Comparison of ENCODE assay signal across 20 cellular contexts in genomic region chr5:153404747-153405146, GRCh38.
DNase-seq lines count a peak whose midpoint lies in the region; ATAC-seq and FAIRE-seq lines count a peak whose summit lies in the region.
"Had no signal": no experiment of that assay in that cellular context is flagged by ENCODE, and none has a peak within 500 bp of the region (broad histone marks: within the 10 kb centered on the region; RNA-seq: fewer than 3 reads in every experiment).

No MANE protein-coding gene starts in this region.

- DNase-seq in H7 (peak; percentile 10), NCI-H82 treated with DMSO at 0.1 percent for 48 hours (lab: John Stamatoyannopoulos, UW; ENCODE audit: unreplicated experiment) (peak; percentile 15), iPS-NIHi7 (ENCODE audit: extremely low spot score) (peak; percentile 18), retina (peak; percentile 56), GM19239 (ENCODE audit: insufficient read length, low spot score) (no peak), NCI-H1092 treated with DMSO at 0.1 percent for 48 hours (lab: John Stamatoyannopoulos, UW) (no peak), SHP77 (lab: John Stamatoyannopoulos, UW) (no peak)
- DNase-seq: C1 segment of cervical spinal cord; CD8-positive, alpha-beta memory T cell; HCEC 1CT; MM.1S; NCI-H1092; NCI-H2081; NCI-H510A had no signal

- no peak for ATAC-seq in GM21723 (IDR thresholded peaks at IDR 0.05; ENCODE audit: unreplicated experiment)
- ATAC-seq: Panc1 had no signal

- no peak overlapping the region for H3K4me3 ChIP-seq in H7 (ENCODE audit: insufficient read depth, low read depth, low read length)
- H3K4me3 ChIP-seq: SJSA1 had no signal

- FAIRE-seq in GM19239 (lab: Jason Lieb, UNC) = no peak
- FAIRE-seq: D721Med, GM12892, GM18507 had no signal

- H3K27me3 ChIP-seq in H7 (ENCODE audit: control insufficient read depth, insufficient read depth, low read length) = no peaks in the 10 kb centered on the region
- H3K27me3 ChIP-seq: SJSA1 had no signal

- no peaks in the 10 kb centered on the region for H3K36me3 ChIP-seq in H7 (replicated peaks; ENCODE audit: control insufficient read depth, insufficient read depth, low read length)
- H3K36me3 ChIP-seq: SJSA1 had no signal

Comparison
In these comparisons a context has a peak if more than half of its experiments do, and no peak if none do; other contexts are left out.
1. DNase-seq: peak in H7 (single experiment), NCI-H82 treated with DMSO at 0.1 percent for 48 hours (single experiment), iPS-NIHi7 (single experiment) and retina (single experiment); none in GM19239 (single experiment), NCI-H1092 treated with DMSO at 0.1 percent for 48 hours (single experiment) and SHP77 (0 of 2).